Comparison of ENCODE assay signal across 1 cellular context in the genomic region with DNA sequence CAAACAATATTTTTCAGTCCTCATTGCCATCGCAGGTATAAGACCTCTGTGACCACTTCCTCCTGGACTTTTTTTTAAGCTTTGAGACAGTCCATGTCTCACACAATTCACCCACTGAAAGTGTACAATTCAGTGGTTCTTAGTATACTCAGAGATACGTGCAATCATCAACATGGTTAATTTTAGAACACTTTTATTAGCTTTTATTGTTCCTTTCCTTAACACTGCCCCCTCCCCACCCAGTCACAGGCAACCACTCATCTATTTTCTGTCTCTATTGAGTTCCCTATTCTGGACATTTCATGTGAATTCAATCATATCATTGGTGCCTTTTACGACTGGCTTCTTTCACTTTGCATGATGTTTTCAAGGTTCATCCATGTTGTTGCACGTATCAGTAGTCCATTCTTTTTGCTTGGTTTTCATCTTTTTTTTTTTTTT.
TF ChIP-seq lines count a peak whose summit lies in the region.

No MANE protein-coding gene starts in this region.

TF ChIP-seq in K562, 482 proteins besides CTCF, POLR2A, EP300 and RAD21:
- TF ChIP-seq SP1 (CRISPR knock-in tag; IDR thresholded peaks at IDR 0.05) = no peak
